In the genomic region with DNA sequence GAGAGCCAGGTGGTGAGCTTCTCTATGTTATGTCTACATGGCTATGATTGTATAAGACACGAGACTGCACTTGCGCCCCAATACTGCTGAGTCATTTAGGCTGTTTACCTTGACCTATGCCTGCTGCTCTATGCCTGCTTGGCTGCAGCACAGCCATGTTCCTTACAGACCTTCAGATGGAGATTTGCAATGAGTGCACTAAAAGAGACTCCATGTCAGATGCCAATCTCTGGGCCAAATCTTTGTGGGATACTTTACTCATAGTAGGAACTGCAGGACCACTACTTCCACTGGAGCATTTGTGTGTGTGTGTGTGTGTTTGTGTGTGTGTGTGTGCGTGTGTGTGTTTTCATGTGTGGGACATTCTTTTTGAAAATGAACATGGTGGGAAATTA, we compare ENCODE assay signal across 12 cellular contexts. TPM values are rescaled to one million over a fixed set of nuclear protein-coding genes. Genes with fewer than 3 reads are reported as not detected.
DNase-seq lines count a peak whose midpoint lies in the region; ATAC-seq and TF ChIP-seq lines count a peak whose summit lies in the region.
"Had no signal": no experiment of that assay in that cellular context is flagged by ENCODE, and none has a peak within 500 bp of the region (broad histone marks: within the 10 kb centered on the region; RNA-seq: fewer than 3 reads in every experiment).

No MANE protein-coding gene starts in this region.

- POLR2A ChIA-PET in SK-N-SH (lab: Yijun Ruan, JAX) (no interaction called here), Caco-2 (lab: Charles Lee) (no interaction called here)

- no peaks in the 10 kb centered on the region for H3K9me3 Mint-ChIP-seq in stimulated activated effector memory CD8-positive, alpha-beta T cell treated with anti-CD3 and anti-CD28 coated beads, Interleukin-12 subunit alpha, Interleukin-12 subunit beta, amount 100 ng/mL, for 72 hours
- no peaks in the 10 kb centered on the region for H3K9me3 Mint-ChIP-seq in Caco-2 (ENCODE audit: unreplicated experiment)
- H3K9me3 Mint-ChIP-seq: activated T-cell treated with anti-CD3 and anti-CD28 coated beads, Interleukin-2, amount 50 U/mL, for 24 hours had no signal

- TF ChIP-seq EP300 in SK-N-SH (IDR thresholded peaks at IDR 0.05; ENCODE audit: borderline replicate concordance in 1 of 2, low read depth in 1 of 2, low read length in 1 of 2) (no peak), esophagus muscularis mucosa (IDR thresholded peaks at IDR 0.05) (no peak), tibial nerve (IDR thresholded peaks at IDR 0.05) (no peak)

- no peaks in the 10 kb centered on the region for H3K27me3 Mint-ChIP-seq in Caco-2 (ENCODE audit: insufficient read depth, unreplicated experiment)
- H3K27me3 Mint-ChIP-seq: activated T-cell treated with anti-CD3 and anti-CD28 coated beads, Interleukin-2, amount 50 U/mL, for 24 hours had no signal

- H3K79me2 ChIP-seq in SK-N-SH (ENCODE audit: insufficient read depth): no peaks in the 10 kb centered on the region

- no TSS peak for BruUV-seq in Caco-2 (replicated peaks; lab: Mats Ljungman, UMichigan)

- peaks cover 0 to 11% of the 10 kb centered on the region in 2 experiments; a peak in 2 of 4 replicates for H3K4me1 ChIP-seq in SK-N-SH (ENCODE audit: control insufficient read depth in 1 of 2, insufficient read depth in 2 of 2, low read depth in 1 of 2, low read length in 1 of 2)
- H3K4me1 ChIP-seq in esophagus muscularis mucosa: peaks cover 22 to 76% (median 70%) of the 10 kb centered on the region in 4 donors
- H3K4me1 ChIP-seq in Caco-2: no peaks in the 10 kb centered on the region
- H3K4me1 ChIP-seq in tibial nerve: peaks cover 0 to 63% (median 25%) of the 10 kb centered on the region in 4 donors

- intact Hi-C loops in esophagus muscularis mucosa (cut with DNase I): no loop called here
- intact Hi-C loops in Caco-2 (cut with micrococcal nuclease; ENCODE audit: unreplicated experiment): no loop called here

- no peak overlapping the region for H3K4me2 ChIP-seq in SK-N-SH

- DNase-seq in SK-N-SH (no peak), RPMI7951 (ENCODE audit: low read depth) (peak; percentile 46), esophagus muscularis mucosa (ENCODE audit: extremely low spot score) (no peak), Caco-2 (no peak), tibial nerve (ENCODE audit: low spot score in 2 of 2) (no peak)
- no peak for DNase-seq in stimulated activated effector memory CD8-positive, alpha-beta T cell treated with anti-CD3 and anti-CD28 coated beads, Interleukin-12 subunit alpha, Interleukin-12 subunit beta, amount 100 ng/mL, for 72 hours (ENCODE audit: low spot score in 2 of 2)
- no peak for DNase-seq in activated CD4-positive, alpha-beta T cell treated with anti-CD3 and anti-CD28 coated beads, Interleukin-2, amount 50 U/mL, for 48 hours
- DNase-seq: activated T-cell treated with anti-CD3 and anti-CD28 coated beads, Interleukin-2, amount 50 U/mL, for 24 hours; cerebellar nuclear complex; NCI-H446 treated with DMSO at 0.1 percent for 48 hours; T1000 had no signal

- no peak overlapping the region for H3K9ac ChIP-seq in SK-N-SH

- no peak for ATAC-seq in SK-N-SH treated with all-trans-retinoic acid at 6 μM for 48 hours
- ATAC-seq in stimulated activated effector memory CD8-positive, alpha-beta T cell treated with anti-CD3 and anti-CD28 coated beads, Interleukin-12 subunit alpha, Interleukin-12 subunit beta, amount 100 ng/mL, for 72 hours: no peak

- H3K9me3 ChIP-seq in SK-N-SH (no peaks in the 10 kb centered on the region), esophagus muscularis mucosa (no peaks in the 10 kb centered on the region), Caco-2 (peaks cover 10% of the 10 kb centered on the region), tibial nerve (no peaks in the 10 kb centered on the region)

- no peak overlapping the region for H2AFZ ChIP-seq in SK-N-SH (ENCODE audit: low read depth)

- TF ChIP-seq CTCF in SK-N-SH (IDR thresholded peaks at IDR 0.05) (no peak), esophagus muscularis mucosa (IDR thresholded peaks at IDR 0.05) (no peak), Caco-2 (IDR thresholded peaks at IDR 0.05; ENCODE audit: insufficient read depth in 1 of 2, low read depth in 1 of 2, low read length in 1 of 2, severe bottlenecking in 1 of 2, unreplicated experiment in 1 of 2) (no peak), tibial nerve (IDR thresholded peaks at IDR 0.05) (no peak)

- 87% methylated on average over 3 of the region's 3 CpGs for WGBS in SK-N-SH (ENCODE audit: low lambda C conversion rate)
- WGBS in esophagus muscularis mucosa: 83% methylated on average over 3 of the region's 3 CpGs
- WGBS in tibial nerve, 2 donors: 69 to 71% methylated on average over 3 of the region's 3 CpGs

- peak overlapping the region; percentile 48 for H3K27ac Mint-ChIP-seq in stimulated activated effector memory CD8-positive, alpha-beta T cell treated with anti-CD3 and anti-CD28 coated beads, Interleukin-12 subunit alpha, Interleukin-12 subunit beta, amount 100 ng/mL, for 72 hours
- H3K27ac Mint-ChIP-seq in Caco-2 (ENCODE audit: unreplicated experiment): no peak overlapping the region

- H3K36me3 Mint-ChIP-seq in stimulated activated effector memory CD8-positive, alpha-beta T cell treated with anti-CD3 and anti-CD28 coated beads, Interleukin-12 subunit alpha, Interleukin-12 subunit beta, amount 100 ng/mL, for 72 hours: peaks cover 84% of the 10 kb centered on the region
- peaks cover 7% of the 10 kb centered on the region for H3K36me3 Mint-ChIP-seq in Caco-2 (ENCODE audit: insufficient read depth, unreplicated experiment)

- TF ChIP-seq POLR2A in esophagus muscularis mucosa (IDR thresholded peaks at IDR 0.05; ENCODE audit: low read depth) (no peak), tibial nerve (IDR thresholded peaks at IDR 0.05) (no peak)

- TF ChIP-seq RAD21 in SK-N-SH (IDR thresholded peaks at IDR 0.05; ENCODE audit: low read length): no peak

- H3K4me3 ChIP-seq in SK-N-SH (ENCODE audit: low read depth in 2 of 2, low read length in 1 of 2): no peak overlapping the region
- H3K4me3 ChIP-seq in esophagus muscularis mucosa: no peak overlapping the region
- H3K4me3 ChIP-seq in Caco-2 (ENCODE audit: low read depth, low read length): no peak overlapping the region
- H3K4me3 ChIP-seq in tibial nerve: no peak overlapping the region

- no peaks in the 10 kb centered on the region for H3K9me2 ChIP-seq in SK-N-SH

- H3K27ac ChIP-seq in SK-N-SH (ENCODE audit: low read depth in 2 of 2, low read length in 1 of 2): no peak overlapping the region
- peak overlapping the region; percentile 47 to 75 (median 66) for H3K27ac ChIP-seq in esophagus muscularis mucosa (replicated peaks in 1 of 4)
- peak overlapping the region in 2 of 4 donors; percentile 31 to 60 for H3K27ac ChIP-seq in tibial nerve

- no peaks in the 10 kb centered on the region for H4K20me1 ChIP-seq in SK-N-SH (ENCODE audit: insufficient read depth)

- H3F3A ChIP-seq in SK-N-SH (replicated peaks; ENCODE audit: insufficient read depth): peaks cover 4% of the 10 kb centered on the region

- H3K4me1 Mint-ChIP-seq in stimulated activated effector memory CD8-positive, alpha-beta T cell treated with anti-CD3 and anti-CD28 coated beads, Interleukin-12 subunit alpha, Interleukin-12 subunit beta, amount 100 ng/mL, for 72 hours: peaks cover 32% of the 10 kb centered on the region
- no peaks in the 10 kb centered on the region for H3K4me1 Mint-ChIP-seq in Caco-2 (ENCODE audit: low read depth, unreplicated experiment)

- no peak overlapping the region for H3K4me3 Mint-ChIP-seq in stimulated activated effector memory CD8-positive, alpha-beta T cell treated with anti-CD3 and anti-CD28 coated beads, Interleukin-12 subunit alpha, Interleukin-12 subunit beta, amount 100 ng/mL, for 72 hours
- no peak overlapping the region for H3K4me3 Mint-ChIP-seq in Caco-2 (ENCODE audit: unreplicated experiment)
- H3K4me3 Mint-ChIP-seq: activated T-cell treated with anti-CD3 and anti-CD28 coated beads, Interleukin-2, amount 50 U/mL, for 24 hours had no signal

- H3K27me3 ChIP-seq in SK-N-SH (ENCODE audit: insufficient read depth): no peaks in the 10 kb centered on the region
- no peaks in the 10 kb centered on the region for H3K27me3 ChIP-seq in esophagus muscularis mucosa
- H3K27me3 ChIP-seq in Caco-2 (replicated peaks; ENCODE audit: control insufficient read depth, insufficient read depth, low read length): no peaks in the 10 kb centered on the region
- no peaks in the 10 kb centered on the region for H3K27me3 ChIP-seq in tibial nerve

- CTCF ChIA-PET in SK-N-SH (lab: Yijun Ruan, JAX) (interaction anchor here (1.2 kb wide), 2 partner anchors 16 to 17 kb away, joined by 3 to 4 read pairs; no protein-coding TSS in a partner anchor), Caco-2 (lab: Charles Lee) (no interaction called here)

- no peaks in the 10 kb centered on the region for H3K36me3 ChIP-seq in SK-N-SH (replicated peaks in 1 of 2; ENCODE audit: control insufficient read depth in 1 of 2, insufficient read depth in 2 of 2, low read length in 1 of 2)
- H3K36me3 ChIP-seq in esophagus muscularis mucosa: no peaks in the 10 kb centered on the region
- no peaks in the 10 kb centered on the region for H3K36me3 ChIP-seq in Caco-2 (ENCODE audit: control insufficient read depth, insufficient read depth, low read length)
- H3K36me3 ChIP-seq in tibial nerve: no peaks in the 10 kb centered on the region

TF ChIP-seq in SK-N-SH treated with all-trans-retinoic acid at 6 μM for 48 hours, 23 proteins besides CTCF, POLR2A, EP300 and RAD21:
- no peak for TF ChIP-seq TCF4 (CRISPR knock-in tag; IDR thresholded peaks at IDR 0.05; ENCODE audit: borderline replicate concordance)
- no peak for TF ChIP-seq PPARA (CRISPR knock-in tag; IDR thresholded peaks at IDR 0.05; ENCODE audit: borderline replicate concordance)
- TF ChIP-seq ZNF70 (CRISPR knock-in tag; IDR thresholded peaks at IDR 0.05): no peak
- peak; percentile 79; the same call in 1 of the 2 replicates for TF ChIP-seq CSDC2 (CRISPR knock-in tag; IDR thresholded peaks at IDR 0.05)
- no peak for TF ChIP-seq ZNF8 (CRISPR knock-in tag; IDR thresholded peaks at IDR 0.05)
- no peak for TF ChIP-seq ARNTL (CRISPR knock-in tag; IDR thresholded peaks at IDR 0.05; ENCODE audit: borderline replicate concordance, low read depth)

TF ChIP-seq in SK-N-SH, 30 proteins besides CTCF, POLR2A, EP300 and RAD21 (continues in another document):
- TF ChIP-seq, protein P1, sequence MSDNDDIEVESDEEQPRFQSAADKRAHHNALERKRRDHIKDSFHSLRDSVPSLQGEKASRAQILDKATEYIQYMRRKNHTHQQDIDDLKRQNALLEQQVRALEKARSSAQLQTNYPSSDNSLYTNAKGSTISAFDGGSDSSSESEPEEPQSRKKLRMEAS (IDR thresholded peaks at IDR 0.05; ENCODE audit: low read depth): no peak
- TF ChIP-seq RCOR1 (IDR thresholded peaks at IDR 0.05; ENCODE audit: low read length) (no peak), FOXM1 (IDR thresholded peaks at IDR 0.05; ENCODE audit: low read depth) (no peak)

RNA-seq across cellular contexts. Expression of a gene that starts 50.0 kb away (rescaled TPM):
- 6.4 and 6.9 TPM in 2 replicates for polyA plus RNA-seq in SK-N-SH (2012; rRNA removed)
- polyA plus RNA-seq in SK-N-SH (2012; cell fraction: cytosol; rRNA removed): 9.0 and 9.1 TPM in 2 replicates
- polyA plus RNA-seq in SK-N-SH (2012; cell fraction: nucleus; rRNA removed): 18.7 and 26.4 TPM in 2 replicates
- 39.3 and 63.4 TPM in 2 replicates for total RNA-seq in RPMI7951 (2014; rRNA removed; shearing (Covaris generic))
- total RNA-seq in esophagus muscularis mucosa: 100 to 1,000 TPM in 2 of 4 donors, 10 to 100 TPM in 2; 77.0 to 109 (median 94.0) TPM
- total RNA-seq in Caco-2 (2022): 61.4 and 63.1 TPM in 2 replicates
- 100 to 1,000 TPM in 3 of 4 donors, 10 to 100 TPM in 1; 91.4 to 141 (median 132) TPM for total RNA-seq in tibial nerve

Comparison
In these comparisons a context has a peak if more than half of its experiments do, and no peak if none do; other contexts are left out.
1. H3K27ac ChIP-seq: peak in esophagus muscularis mucosa (4 of 4); none in SK-N-SH (0 of 2).